In genomic region chr5:154654484-154655375, GRCh38 we compare ENCODE assay signal across 10 cellular contexts.
A peak's percentile ranks its signal among the peaks of the same experiment; 100 is the strongest.
DNase-seq lines count a peak whose midpoint lies in the region; ATAC-seq and TF ChIP-seq lines count a peak whose summit lies in the region.
"Had no signal": no experiment of that assay in that cellular context is flagged by ENCODE, and none has a peak within 500 bp of the region (broad histone marks: within the 10 kb centered on the region; RNA-seq: fewer than 3 reads in every experiment).

No MANE protein-coding gene starts in this region.

- POLR2A ChIA-PET in PC-9 (lab: Charles Lee; ENCODE audit: unreplicated experiment) = no interaction called here

- no peak for TF ChIP-seq CTCF in AG10803 (conservative IDR thresholded peaks at IDR 0.05; ENCODE audit: low read length)
- no peak for TF ChIP-seq CTCF in endodermal cell (conservative IDR thresholded peaks at IDR 0.05)
- TF ChIP-seq CTCF in natural killer cell (IDR thresholded peaks at IDR 0.05) = no peak
- no peak for TF ChIP-seq CTCF in foreskin keratinocyte (conservative IDR thresholded peaks at IDR 0.05)
- no peak for TF ChIP-seq CTCF in PC-9 (conservative IDR thresholded peaks at IDR 0.05)

- H3K4me2 ChIP-seq in PC-9 = no peak overlapping the region

- H3K4me3 Mint-ChIP-seq in endodermal cell (no peak overlapping the region), natural killer cell (peak overlapping the region; percentile 59)

- H3K9me3 Mint-ChIP-seq in endodermal cell = no peaks in the 10 kb centered on the region
- H3K9me3 Mint-ChIP-seq in natural killer cell = no peaks in the 10 kb centered on the region

- BruUV-seq in PC-9 (replicated peaks; lab: Mats Ljungman, UMichigan) = no TSS peak

- peak; percentile 36 for DNase-seq in AG10803 (ENCODE audit: low read depth)
- no peak for DNase-seq in endodermal cell
- DNase-seq in natural killer cell = no peak
- no peak for DNase-seq in aorta
- DNase-seq in foreskin keratinocyte = no peak
- DNase-seq in PC-9 = no peak
- DNase-seq in SW480 (ENCODE audit: low spot score) = no peak
- DNase-seq: activated CD4-positive, CD25-positive, alpha-beta regulatory T cell treated with anti-CD3 and anti-CD28 coated beads, Interleukin-2, amount 50 U/mL, for 72 hours; DND-41 had no signal

- WGBS in endodermal cell (ENCODE audit: insufficient coverage in 1 of 2, insufficient read length in 1 of 2), 2 experiments = 90 to 94% methylated on average over 12 to 13 of the region's 13 CpGs
- WGBS in aorta, 2 donors = 61 to 70% methylated on average over 13 of the region's 13 CpGs

- H3K27ac Mint-ChIP-seq in endodermal cell (peak overlapping the region; percentile 27), natural killer cell (peak overlapping the region; percentile 59 to 65)

- H3K79me2 ChIP-seq in PC-9 (ENCODE audit: low read depth) = no peaks in the 10 kb centered on the region

- H3K9me2 ChIP-seq in PC-9 (ENCODE audit: insufficient read depth) = no peaks in the 10 kb centered on the region

- H3K4me3 ChIP-seq in AG10803 (ENCODE audit: low read length) = peak overlapping the region; percentile 44
- H3K4me3 ChIP-seq in endodermal cell (ENCODE audit: low read length) = no peak overlapping the region
- no peak overlapping the region for H3K4me3 ChIP-seq in aorta (ENCODE audit: low read length in 2 of 2)
- H3K4me3 ChIP-seq in PC-9 = no peak overlapping the region

- H3K36me3 ChIP-seq in KOPT-K1 (ENCODE audit: insufficient read depth, low read length) (no peaks in the 10 kb centered on the region), endodermal cell (ENCODE audit: control insufficient read depth, insufficient read depth, low read length) (no peaks in the 10 kb centered on the region), aorta (ENCODE audit: control insufficient read depth in 1 of 2, insufficient read depth in 2 of 2, low read length in 1 of 2) (no peaks in the 10 kb centered on the region), PC-9 (ENCODE audit: low read depth) (no peaks in the 10 kb centered on the region)

- H3K4me1 Mint-ChIP-seq in endodermal cell (peaks cover 7% of the 10 kb centered on the region), natural killer cell (peaks cover 14 to 17% of the 10 kb centered on the region in 2 donors)

- H3K27me3 Mint-ChIP-seq in endodermal cell (ENCODE audit: insufficient read depth) = no peaks in the 10 kb centered on the region
- H3K27me3 Mint-ChIP-seq in natural killer cell (ENCODE audit: low read depth in 2 of 2) = peaks cover 0 to 4% of the 10 kb centered on the region in 2 donors

- peaks cover 8% of the 10 kb centered on the region; the same call in 1 of the 2 replicates for H3F3A ChIP-seq in PC-9 (ENCODE audit: insufficient read depth, low read depth)

- no peak overlapping the region for H3K9ac ChIP-seq in endodermal cell (ENCODE audit: extremely low read depth, low read length, poor library complexity, severe bottlenecking)

- H3K27me3 ChIP-seq in endodermal cell (ENCODE audit: control insufficient read depth, insufficient read depth, low read length, poor library complexity, severe bottlenecking) (no peaks in the 10 kb centered on the region), aorta (ENCODE audit: control insufficient read depth in 1 of 2, insufficient read depth in 2 of 2, low read length in 1 of 2) (no peaks in the 10 kb centered on the region), foreskin keratinocyte (no peaks in the 10 kb centered on the region), PC-9 (ENCODE audit: insufficient read depth, low read depth) (no peaks in the 10 kb centered on the region)

- no peak overlapping the region for H2AFZ ChIP-seq in PC-9

- H4K20me1 ChIP-seq in PC-9 (ENCODE audit: insufficient read depth) = no peaks in the 10 kb centered on the region

- ATAC-seq in natural killer cell = peak in 2 of 3 donors; percentile 24
- ATAC-seq in aorta (ENCODE audit: low FRiP score) = no peak
- ATAC-seq in foreskin keratinocyte = no peak

- intact Hi-C loops in natural killer cell (cut with micrococcal nuclease) = no loop called here
- intact Hi-C loops in aorta (cut with DNase I) = no loop called here
- intact Hi-C loops in PC-9 (cut with micrococcal nuclease; ENCODE audit: unreplicated experiment) = loop anchor here (5.0 kb wide), 2 partner anchors 58 to 288 kb away; partner anchors contain the start of gene MRPL22

- H3K4me1 ChIP-seq in endodermal cell (ENCODE audit: control insufficient read depth, insufficient read depth, low read length) (peaks cover 6% of the 10 kb centered on the region), aorta (ENCODE audit: control insufficient read depth in 1 of 2, insufficient read depth in 2 of 2, low read length in 2 of 2) (no peaks in the 10 kb centered on the region), foreskin keratinocyte (no peaks in the 10 kb centered on the region), PC-9 (replicated peaks; ENCODE audit: insufficient read depth) (no peaks in the 10 kb centered on the region)

- H3K9me3 ChIP-seq in KOPT-K1 (ENCODE audit: insufficient read depth, low read length, poor library complexity, severe bottlenecking) (no peaks in the 10 kb centered on the region), endodermal cell (ENCODE audit: control insufficient read depth, low read length) (no peaks in the 10 kb centered on the region), aorta (ENCODE audit: control insufficient read depth, low read length) (no peaks in the 10 kb centered on the region), PC-9 (ENCODE audit: insufficient read depth, low read depth) (no peaks in the 10 kb centered on the region)

- H3K27ac ChIP-seq in KOPT-K1 (ENCODE audit: low read depth, low read length, poor library complexity, severe bottlenecking) = peak overlapping the region; percentile 15
- H3K27ac ChIP-seq in endodermal cell (ENCODE audit: low read depth, low read length) = no peak overlapping the region
- no peak overlapping the region for H3K27ac ChIP-seq in aorta (ENCODE audit: low read depth in 1 of 2, low read length in 2 of 2)
- no peak overlapping the region for H3K27ac ChIP-seq in foreskin keratinocyte
- no peak overlapping the region for H3K27ac ChIP-seq in PC-9

- no peaks in the 10 kb centered on the region for H3K36me3 Mint-ChIP-seq in endodermal cell (ENCODE audit: low read depth)
- no peaks in the 10 kb centered on the region for H3K36me3 Mint-ChIP-seq in natural killer cell

- CTCF ChIA-PET in PC-9 (lab: Charles Lee) = interaction anchor here (0.6 kb wide), 2 partner anchors 28 to 110 kb away, joined by 5 to 7 read pairs; no protein-coding TSS in a partner anchor

Comparison
In these comparisons a context has a peak if more than half of its experiments do, and no peak if none do; other contexts are left out.
1. ATAC-seq: peak in natural killer cell (2 of 3); none in aorta (single experiment) and foreskin keratinocyte (single experiment).